Comparison of ENCODE assay signal across 1 cellular context in genomic region chr9:135246248-135247173, GRCh38.
TF ChIP-seq lines count a peak whose summit lies in the region.

No MANE protein-coding gene starts in this region.

TF ChIP-seq in HEK293, 187 proteins besides CTCF, POLR2A, EP300 and RAD21 (continued from another document):
- TF ChIP-seq PRDM10 (tag by site-specific recombination; IDR thresholded peaks at IDR 0.05) (peak; percentile 39; the same call in 1 of the 2 replicates), SP2 (tag by site-specific recombination; IDR thresholded peaks at IDR 0.05) (no peak), ZNF175 (tag by site-specific recombination; IDR thresholded peaks at IDR 0.05) (no peak)
TF ChIP-seq in HEK293: peak in this region for 1.
